ENCODE assay signal across 8 cellular contexts in the genomic region with DNA sequence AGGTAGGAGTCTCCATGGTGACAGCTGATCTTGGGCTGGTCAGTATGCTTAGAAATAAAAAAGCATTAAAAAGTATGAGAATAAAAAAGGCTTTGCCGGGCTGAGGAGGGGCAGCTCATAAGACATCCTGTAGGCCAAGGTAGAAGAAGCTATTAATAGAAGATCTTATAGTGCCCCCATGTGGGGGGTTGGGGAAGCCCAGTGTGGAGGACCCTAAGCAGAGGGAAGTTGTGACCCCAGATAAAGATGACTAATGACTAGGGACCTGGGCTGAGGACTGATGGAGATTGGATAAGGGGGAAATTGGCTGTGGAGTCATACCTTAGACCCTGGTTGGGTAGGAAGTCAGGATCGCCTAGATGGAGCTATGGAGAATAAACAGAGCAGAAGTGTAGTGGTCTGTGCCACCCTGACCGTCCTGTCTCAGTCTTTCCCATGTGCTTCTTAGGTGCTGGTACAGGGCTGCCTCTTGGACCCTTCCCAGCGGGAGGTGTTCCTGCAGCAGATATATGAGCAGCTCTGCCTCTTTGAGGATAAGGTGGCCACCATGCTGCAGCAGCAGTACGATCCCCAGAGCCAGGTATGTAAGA. TPM values are rescaled to one million over a fixed set of nuclear protein-coding genes. Genes with fewer than 3 reads are reported as not detected.
DNase-seq lines count a peak whose midpoint lies in the region; FAIRE-seq and TF ChIP-seq lines count a peak whose summit lies in the region.

No MANE protein-coding gene starts in this region.

- FAIRE-seq in GM12892 (lab: Jason Lieb, UNC) = no peak

- no peaks in the 10 kb centered on the region for H3K27me3 ChIP-seq in stomach

- no peak overlapping the region for H3K27ac Mint-ChIP-seq in nephron progenitor cell

- H3K9me3 ChIP-seq in HEK293 (ENCODE audit: control insufficient read depth, insufficient read depth, low read depth, low read length) (no peaks in the 10 kb centered on the region), stomach (no peaks in the 10 kb centered on the region)

- no peaks in the 10 kb centered on the region for H3K9me3 Mint-ChIP-seq in nephron progenitor cell

- DNase-seq in AG20443 (ENCODE audit: low spot score) (peak; percentile 60), NOMO-1 treated with DMSO at 0.1 percent for 48 hours (lab: John Stamatoyannopoulos, UW; ENCODE audit: unreplicated experiment) (peak; percentile 53), epithelial cell of proximal tubule (ENCODE audit: low read depth) (no peak), nephron progenitor cell (peak; percentile 69), stomach (peak; percentile 67), GM12892 (ENCODE audit: insufficient read length) (no peak)
- DNase-seq in activated CD8-positive, alpha-beta memory T cell treated with anti-CD3 and anti-CD28 coated beads for 48 hours (ENCODE audit: low read depth in 2 of 3, low spot score in 2 of 3) = peak in 2 of 3 experiments; percentile 15 to 26

- 73 to 85% (median 82%) methylated on average over 5 of the region's 5 CpGs for WGBS in stomach, 5 donors

- no peak for TF ChIP-seq POLR2A in stomach (IDR thresholded peaks at IDR 0.05)
- no peak for TF ChIP-seq POLR2A in GM12892 (IDR thresholded peaks at IDR 0.05; ENCODE audit: low read depth, low read length)

- peak; percentile 45; the same call in 1 of the 2 replicates for TF ChIP-seq CTCF in HEK293 (tag by site-specific recombination; IDR thresholded peaks at IDR 0.05)
- peak; percentile 69 for TF ChIP-seq CTCF in epithelial cell of proximal tubule (conservative IDR thresholded peaks at IDR 0.05; ENCODE audit: low read depth, low read length)
- peak; percentile 64 for TF ChIP-seq CTCF in nephron progenitor cell (IDR thresholded peaks at IDR 0.05)
- peak in 4 of 7 experiments; percentile 58 to 69 (median 60) for TF ChIP-seq CTCF in stomach (IDR thresholded peaks at IDR 0.05)

- intact Hi-C loops in stomach (cut with DNase I; ENCODE audit: low total_unique reads) = loop anchor here (10.0 kb wide), 1 partner anchor 190 kb away; no protein-coding TSS in a partner anchor

- H3K4me3 Mint-ChIP-seq in nephron progenitor cell = no peak overlapping the region

- no peak overlapping the region for H3K27ac ChIP-seq in HEK293 (ENCODE audit: extremely low read depth, low read depth, low read length)
- no peak overlapping the region for H3K27ac ChIP-seq in stomach

- CTCF ChIA-PET in HEK293 (lab: Yijun Ruan, JAX) = interaction anchor here (0.6 to 6.5 kb wide), 31 partner anchors 8 to 520 kb away, joined by 3 to 110 read pairs (median 4); partner anchors contain the start of genes CDC20, CFAP57, EBNA1BP2 and ELOVL1

- peaks cover 10 to 60% of the 10 kb centered on the region in 2 experiments for H3K36me3 ChIP-seq in HEK293 (ENCODE audit: control insufficient read depth in 2 of 2, insufficient read depth in 1 of 2, low read length in 2 of 2)
- peaks cover 39 to 71% (median 68%) of the 10 kb centered on the region in 4 donors for H3K36me3 ChIP-seq in stomach

- H3K27me3 Mint-ChIP-seq in nephron progenitor cell (ENCODE audit: low read depth, poor library complexity) = no peaks in the 10 kb centered on the region

- H3K4me3 ChIP-seq in HEK293 (ENCODE audit: low read depth, low read length) (no peak overlapping the region), epithelial cell of proximal tubule (ENCODE audit: low read depth, low read length) (no peak overlapping the region), stomach (no peak overlapping the region)

- peaks cover 31% of the 10 kb centered on the region for H3K36me3 Mint-ChIP-seq in nephron progenitor cell (ENCODE audit: low read depth)

- POLR2A ChIA-PET in HEK293 (lab: Yijun Ruan, JAX) = interaction anchor here (0.6 to 1.9 kb wide), 6 partner anchors 9 to 569 kb away, joined by 3 to 15 read pairs (median 4); partner anchors contain the start of genes CDC20, ELOVL1 and ZNF691

- no peaks in the 10 kb centered on the region for H3K4me1 Mint-ChIP-seq in nephron progenitor cell

- H3K4me1 ChIP-seq in HEK293 (ENCODE audit: control insufficient read depth, insufficient read depth, low read length) (no peaks in the 10 kb centered on the region), stomach (no peaks in the 10 kb centered on the region)

- no peak for TF ChIP-seq EP300 in stomach (IDR thresholded peaks at IDR 0.05)

TF ChIP-seq in HEK293, 187 proteins besides CTCF, POLR2A, EP300 and RAD21:
- peak; percentile 63 for TF ChIP-seq ZNF654 (tag by site-specific recombination; IDR thresholded peaks at IDR 0.05; ENCODE audit: low read depth)
- TF ChIP-seq ZBTB8A (tag by site-specific recombination; IDR thresholded peaks at IDR 0.05) = peak; percentile 34
- TF ChIP-seq ZNF335 (tag by site-specific recombination; conservative IDR thresholded peaks at IDR 0.05) = peak; percentile 43; the same call in 1 of the 2 replicates
- TF ChIP-seq ZNF664 (tag by site-specific recombination; IDR thresholded peaks at IDR 0.05) = no peak
TF ChIP-seq in HEK293: peak in this region for 3.

RNA-seq across cellular contexts. Expression of gene SZT2, which starts 25.0 kb away (rescaled TPM):
- total RNA-seq in epithelial cell of proximal tubule = 7.7 and 10.6 TPM in 2 replicates
- 10 to 100 TPM; 49.6 to 69.3 (median 56.7) TPM for total RNA-seq in stomach
- polyA plus RNA-seq in stomach = 10 to 100 TPM in 1 of 3 donors, 1 to 10 TPM in 2; 4.9 to 10.2 (median 9.3) TPM
- polyA plus RNA-seq in GM12892 (2012; ENCODE audit: missing spikeins) = 16.1 TPM

RNA-seq across cellular contexts. Expression of gene MED8, which starts 25.1 kb away (rescaled TPM):
- total RNA-seq in epithelial cell of proximal tubule = 25.2 and 41.7 TPM in 2 replicates
- 10 to 100 TPM in 4 of 5 donors, 1 to 10 TPM in 1; 5.8 to 52.2 (median 29.6) TPM for total RNA-seq in stomach
- 10 to 100 TPM; 28.3 to 46.1 (median 30.6) TPM for polyA plus RNA-seq in stomach
- polyA plus RNA-seq in GM12892 (2012; ENCODE audit: missing spikeins) = 26.0 TPM

RNA-seq across cellular contexts. Expression of gene HYI, which starts 39.0 kb away (rescaled TPM):
- total RNA-seq in epithelial cell of proximal tubule (124 and 135 TPM in 2 replicates), stomach (10 to 100 TPM; 24.4 to 77.6 (median 43.6) TPM)
- 100 to 1,000 TPM in 2 of 3 donors, 10 to 100 TPM in 1; 64.2 to 173 (median 143) TPM for polyA plus RNA-seq in stomach
- polyA plus RNA-seq in GM12892 (2012; ENCODE audit: missing spikeins) = 5.6 TPM

RNA-seq across cellular contexts. Expression of gene ELOVL1, which starts 46.9 kb away (rescaled TPM):
- total RNA-seq in epithelial cell of proximal tubule = 100 and 143 TPM in 2 replicates
- 100 to 1,000 TPM in 1 of 5 donors, 10 to 100 TPM in 3, 1 to 10 TPM in 1; 7.6 to 109 (median 36.8) TPM for total RNA-seq in stomach
- polyA plus RNA-seq in stomach = 10 to 100 TPM; 35.6 to 83.8 (median 74.6) TPM
- 43.9 TPM for polyA plus RNA-seq in GM12892 (2012; ENCODE audit: missing spikeins)

RNA-seq across cellular contexts. Expression of gene CDC20, which starts 55.9 kb away (rescaled TPM):
- total RNA-seq in epithelial cell of proximal tubule (166 and 308 TPM in 2 replicates), stomach (10 to 100 TPM in 2 of 5 donors, 1 to 10 TPM in 3; 1.8 to 22.3 (median 7.9) TPM)
- polyA plus RNA-seq in stomach = 10 to 100 TPM; 11.1 to 31.4 (median 11.3) TPM
- 42.4 TPM for polyA plus RNA-seq in GM12892 (2012; ENCODE audit: missing spikeins)

Comparison
In these comparisons a context has a peak if more than half of its experiments do, and no peak if none do; other contexts are left out.
1. DNase-seq: peak in AG20443 (single experiment), NOMO-1 treated with DMSO at 0.1 percent for 48 hours (single experiment), activated CD8-positive, alpha-beta memory T cell treated with anti-CD3 and anti-CD28 coated beads for 48 hours (2 of 3), nephron progenitor cell (single experiment) and stomach (single experiment); none in epithelial cell of proximal tubule (single experiment) and GM12892 (single experiment).
2. Peak in every context shown above with its lines, with median percentiles within 50 percentile points of each other: CTCF ChIP-seq.